In genomic region chr4:4488405-4489404, GRCh38 we compare ENCODE assay signal across 8 cellular contexts. TPM values are rescaled to one million over a fixed set of nuclear protein-coding genes. Genes with fewer than 3 reads are reported as not detected.
DNase-seq lines count a peak whose midpoint lies in the region; ATAC-seq and TF ChIP-seq lines count a peak whose summit lies in the region.

No MANE protein-coding gene starts in this region.

- no peak overlapping the region for H3K18ac ChIP-seq in IMR-90 (ENCODE audit: low read depth, low read length)

- H2AFZ ChIP-seq in IMR-90 (replicated peaks; ENCODE audit: low read length, poor library complexity) (no peak overlapping the region), SK-N-SH (ENCODE audit: low read depth) (no peak overlapping the region)

- in situ Hi-C loops in G401 (cut with HindIII; ENCODE audit: low sequenced_read_pairs) (no loop called here), IMR-90 (cut with MboI; ENCODE audit: low sequenced_read_pairs) (loop anchor here (5.0 to 10.0 kb wide), 2 partner anchors 379 to 506 kb away; no protein-coding TSS in a partner anchor)

- no peak overlapping the region for H3K27ac ChIP-seq in IMR-90 (ENCODE audit: insufficient read depth, low read length)
- no peak overlapping the region for H3K27ac ChIP-seq in SK-N-SH (ENCODE audit: low read depth in 2 of 2, low read length in 1 of 2)
- H3K27ac ChIP-seq in heart left ventricle, result no peak overlapping the region

- no peak overlapping the region for H2BK15ac ChIP-seq in IMR-90 (ENCODE audit: low read depth, low read length)

- H3K4ac ChIP-seq in IMR-90 (ENCODE audit: low read depth, low read length), result no peak overlapping the region

- peaks cover 16% of the 10 kb centered on the region for H3F3A ChIP-seq in SK-N-SH (replicated peaks; ENCODE audit: insufficient read depth)

- H3K36me3 ChIP-seq in IMR-90 (ENCODE audit: control insufficient read depth, insufficient read depth, low read length) (no peaks in the 10 kb centered on the region), SK-N-SH (replicated peaks in 1 of 2; ENCODE audit: control insufficient read depth in 1 of 2, insufficient read depth in 2 of 2, low read length in 1 of 2) (no peaks in the 10 kb centered on the region), heart left ventricle (no peaks in the 10 kb centered on the region)

- no peak overlapping the region for H2BK20ac ChIP-seq in IMR-90 (ENCODE audit: low read depth, low read length)

- H2BK120ac ChIP-seq in IMR-90 (ENCODE audit: low read depth, low read length), result no peak overlapping the region

- TF ChIP-seq CTCF in IMR-90 (conservative IDR thresholded peaks at IDR 0.05; ENCODE audit: low read depth, low read length) (peak; percentile 91), SK-N-SH (IDR thresholded peaks at IDR 0.05) (peak; percentile 97), heart left ventricle (IDR thresholded peaks at IDR 0.05) (peak; percentile 79 to 94 (median 88))

- no peak overlapping the region for H3K4me3 ChIP-seq in IMR-90 (ENCODE audit: insufficient read depth, low read depth, low read length)
- H3K4me3 ChIP-seq in SK-N-SH (ENCODE audit: low read depth in 2 of 2, low read length in 1 of 2), result no peak overlapping the region
- H3K4me3 ChIP-seq in heart left ventricle, result no peak overlapping the region

- no peak overlapping the region for H3K4me3 Mint-ChIP-seq in activated naive CD8-positive, alpha-beta T cell treated with anti-CD3 and anti-CD28 coated beads for 36 hours

- dilution Hi-C loops in IMR-90 (cut with HindIII; ENCODE audit: low sequenced_read_pairs, unreplicated experiment), result no loop called here

- no peaks in the 10 kb centered on the region for H3K9me3 ChIP-seq in IMR-90 (ENCODE audit: control insufficient read depth, insufficient read depth, low read length)
- no peaks in the 10 kb centered on the region for H3K9me3 ChIP-seq in SK-N-SH
- H3K9me3 ChIP-seq in heart left ventricle, result no peaks in the 10 kb centered on the region

- no peaks in the 10 kb centered on the region for H3K36me3 Mint-ChIP-seq in activated naive CD8-positive, alpha-beta T cell treated with anti-CD3 and anti-CD28 coated beads for 36 hours

- no peak overlapping the region for H3K4me2 ChIP-seq in IMR-90 (ENCODE audit: low read depth, low read length)
- no peak overlapping the region for H3K4me2 ChIP-seq in SK-N-SH

- H3K27ac Mint-ChIP-seq in activated naive CD8-positive, alpha-beta T cell treated with anti-CD3 and anti-CD28 coated beads for 36 hours, result no peak overlapping the region

- TF ChIP-seq RAD21 in IMR-90 (IDR thresholded peaks at IDR 0.05; ENCODE audit: low read length), result peak; percentile 93
- TF ChIP-seq RAD21 in SK-N-SH (IDR thresholded peaks at IDR 0.05; ENCODE audit: low read length), result peak; percentile 93

- TF ChIP-seq EP300 in SK-N-SH (IDR thresholded peaks at IDR 0.05; ENCODE audit: borderline replicate concordance in 1 of 2, low read depth in 1 of 2, low read length in 1 of 2), result no peak

- no TSS peak for BruUV-seq in IMR-90 (replicated peaks; lab: Mats Ljungman, UMichigan)

- ATAC-seq in GM21619 (IDR thresholded peaks at IDR 0.05; ENCODE audit: unreplicated experiment), result peak; percentile 63
- ATAC-seq in IMR-90 (ENCODE audit: low read depth), result peak; percentile 92
- ATAC-seq in heart left ventricle, result peak; percentile 82 to 92 (median 86)

- H3K56ac ChIP-seq in IMR-90 (ENCODE audit: extremely low read depth, insufficient read depth, low read length), result no peak overlapping the region

- H3K27me3 ChIP-seq in IMR-90 (ENCODE audit: control insufficient read depth, insufficient read depth, low read length) (no peaks in the 10 kb centered on the region), SK-N-SH (ENCODE audit: insufficient read depth) (no peaks in the 10 kb centered on the region), heart left ventricle (no peaks in the 10 kb centered on the region)

- H2AK9ac ChIP-seq in IMR-90 (replicated peaks; ENCODE audit: low read depth, low read length, poor library complexity), result no peak overlapping the region

- POLR2A ChIA-PET in IMR-90 (lab: Charles Lee; ENCODE audit: unreplicated experiment) (no interaction called here), SK-N-SH (lab: Yijun Ruan, JAX) (interaction anchor here (1.1 kb wide), 1 partner anchor 36 kb away, joined by 3 read pairs; no protein-coding TSS in a partner anchor)

- WGBS in IMR-90 (ENCODE audit: extremely low coverage in 2 of 2, insufficient read length in 1 of 2), 2 experiments, result 0% methylated on average over 2 of the region's 6 CpGs; no CpG with 5 or more reads in 1 of the 2 experiments
- WGBS in SK-N-SH (ENCODE audit: low lambda C conversion rate), result 34% methylated on average over 6 of the region's 6 CpGs
- 38 to 39% (median 38%) methylated on average over 6 of the region's 6 CpGs for WGBS in heart left ventricle, 4 donors

- H3K9me3 Mint-ChIP-seq in activated naive CD8-positive, alpha-beta T cell treated with anti-CD3 and anti-CD28 coated beads for 36 hours, result no peaks in the 10 kb centered on the region

- no peak overlapping the region for H3K14ac ChIP-seq in IMR-90 (replicated peaks; ENCODE audit: low read depth, low read length)

- H3K9ac ChIP-seq in IMR-90 (ENCODE audit: low read depth, low read length) (no peak overlapping the region), SK-N-SH (no peak overlapping the region)

- no peak overlapping the region for H4K91ac ChIP-seq in IMR-90 (ENCODE audit: insufficient read depth, low read depth, low read length)

- H3K4me1 Mint-ChIP-seq in activated naive CD8-positive, alpha-beta T cell treated with anti-CD3 and anti-CD28 coated beads for 36 hours, result peaks cover 9% of the 10 kb centered on the region

- H3K23ac ChIP-seq in IMR-90 (ENCODE audit: low read depth, low read length), result no peak overlapping the region

- intact Hi-C loops in IMR-90 (cut with micrococcal nuclease) (loop anchor here (1.0 to 5.0 kb wide), 6 partner anchors 190 to 564 kb away; partner anchors contain the start of gene STK32B), heart left ventricle (cut with DNase I) (loop anchor here (2.0 to 10.0 kb wide), 11 partner anchors 376 to 1326 kb away; no protein-coding TSS in a partner anchor)

- no peak overlapping the region for H4K5ac ChIP-seq in IMR-90 (ENCODE audit: low read depth, low read length)

- H3K27me3 Mint-ChIP-seq in activated naive CD8-positive, alpha-beta T cell treated with anti-CD3 and anti-CD28 coated beads for 36 hours, result no peaks in the 10 kb centered on the region

- H3K9me1 ChIP-seq in IMR-90 (ENCODE audit: insufficient read depth, low read length), result no peaks in the 10 kb centered on the region

- peaks cover 14 to 31% of the 10 kb centered on the region in 2 experiments; a peak in 3 of 4 replicates for H3K79me1 ChIP-seq in IMR-90 (ENCODE audit: low read depth in 1 of 2, low read length in 2 of 2)

- TF ChIP-seq POLR2A in IMR-90 (IDR thresholded peaks at IDR 0.05; ENCODE audit: low read depth, low read length), result no peak
- TF ChIP-seq POLR2A in heart left ventricle (IDR thresholded peaks at IDR 0.05), result no peak

- DNase-seq in G401 (ENCODE audit: low spot score) (peak; percentile 81), IMR-90 (peak; percentile 83), SK-N-SH (peak; percentile 62), heart left ventricle (peak in 4 of 5 donors; percentile 35 to 55 (median 44)), renal cortical epithelial cell (ENCODE audit: low read depth) (peak; percentile 75), cortex of kidney (lab: John Stamatoyannopoulos, UW) (no peak)
- peak; percentile 61 for DNase-seq in activated naive CD8-positive, alpha-beta T cell treated with anti-CD3 and anti-CD28 coated beads for 36 hours

- no peak overlapping the region for H2BK5ac ChIP-seq in IMR-90 (ENCODE audit: low read depth, low read length, poor library complexity, severe bottlenecking)

- peaks cover 22% of the 10 kb centered on the region for H3K79me2 ChIP-seq in SK-N-SH (ENCODE audit: insufficient read depth)

- H4K8ac ChIP-seq in IMR-90 (ENCODE audit: low read depth in 2 of 2, low read length in 2 of 2), result no peak overlapping the region

- H2AK5ac ChIP-seq in IMR-90 (ENCODE audit: low read depth, low read length), result no peak overlapping the region

- H3K4me1 ChIP-seq in IMR-90 (ENCODE audit: control insufficient read depth, insufficient read depth, low read length) (0 out of 2 replicates have a peak, but pooled peaks cover 2% of the 10 kb centered on the region), SK-N-SH (ENCODE audit: control insufficient read depth in 1 of 2, insufficient read depth in 2 of 2, low read depth in 1 of 2, low read length in 1 of 2) (peaks cover 0 to 16% of the 10 kb centered on the region in 2 experiments; a peak in 2 of 4 replicates), heart left ventricle (peaks cover 0 to 19% (median 0%) of the 10 kb centered on the region in 12 donors)

- H4K20me1 ChIP-seq in IMR-90 (ENCODE audit: insufficient read depth, low read length) (peaks cover 21% of the 10 kb centered on the region), SK-N-SH (ENCODE audit: insufficient read depth) (0 out of 2 replicates have a peak, but pooled peaks cover 6% of the 10 kb centered on the region)

- H3K9me2 ChIP-seq in SK-N-SH, result no peaks in the 10 kb centered on the region

- CTCF ChIA-PET in IMR-90 (lab: Yijun Ruan, JAX), result interaction anchor here (0.6 to 1.5 kb wide), 6 partner anchors 16 to 497 kb away, joined by 3 to 5 read pairs (median 4); no protein-coding TSS in a partner anchor
- CTCF ChIA-PET in SK-N-SH (lab: Yijun Ruan, JAX), result interaction anchor here (0.6 to 4.2 kb wide), 43 partner anchors 10 to 493 kb away, joined by 3 to 37 read pairs (median 4); no protein-coding TSS in a partner anchor

TF ChIP-seq in IMR-90, 13 proteins besides CTCF, POLR2A, EP300 and RAD21 (continues in another document):
- TF ChIP-seq MAFK (IDR thresholded peaks at IDR 0.05; ENCODE audit: low read depth, low read length) (no peak), CHD1 (IDR thresholded peaks at IDR 0.05; ENCODE audit: low read depth, low read length) (no peak), SMC3 (IDR thresholded peaks at IDR 0.05; ENCODE audit: low read depth, low read length) (peak; percentile 75)

TF ChIP-seq in SK-N-SH, 30 proteins besides CTCF, POLR2A, EP300 and RAD21 (continues in another document):
- TF ChIP-seq SMC3 (IDR thresholded peaks at IDR 0.05; ENCODE audit: low read depth, low read length), result peak; percentile 80

RNA-seq across cellular contexts. Expression of gene STX18, which starts 53.1 kb away (rescaled TPM):
- 163 and 199 TPM in 2 replicates for total RNA-seq in G401 (2014; rRNA removed; shearing (Covaris generic))
- total RNA-seq in IMR-90 (2012; rRNA removed) (20.1 and 26.9 TPM in 2 replicates), heart left ventricle (10 to 100 TPM; 10.1 to 23.1 (median 16.6) TPM), renal cortical epithelial cell (27.6 and 31.9 TPM in 2 replicates)
- polyA plus RNA-seq in IMR-90 (2012; rRNA removed) (20.2 and 23.4 TPM in 2 replicates), SK-N-SH (2012; rRNA removed) (17.3 and 22.3 TPM in 2 replicates), heart left ventricle (10 to 100 TPM; 18.0 to 26.1 TPM)
- 28.5 and 38.9 TPM in 2 replicates for polyA plus RNA-seq in IMR-90 (2012; cell fraction: cytosol; rRNA removed)
- polyA plus RNA-seq in IMR-90 (2012; cell fraction: nucleus; rRNA removed; ENCODE audit: low replicate concordance), result 32.2 and 66.6 TPM in 2 replicates
- 16.2 and 18.5 TPM in 2 replicates for polyA plus RNA-seq in SK-N-SH (2012; cell fraction: cytosol; rRNA removed)
- 32.5 and 40.2 TPM in 2 replicates for polyA plus RNA-seq in SK-N-SH (2012; cell fraction: nucleus; rRNA removed)
- 10 to 100 TPM; 23.7 to 25.9 TPM for total RNA-seq in activated naive CD8-positive, alpha-beta T cell treated with anti-CD3 and anti-CD28 coated beads for 36 hours
